In genomic region chr4:37463457-37463856, GRCh38 we compare ENCODE assay signal across 1 cellular context.
TF ChIP-seq lines count a peak whose summit lies in the region.

No MANE protein-coding gene starts in this region.

TF ChIP-seq in WTC11, 78 proteins besides CTCF, POLR2A, EP300 and RAD21 (continued from another document):
- TF ChIP-seq AFF4 (CRISPR knock-in tag; IDR thresholded peaks at IDR 0.05; ENCODE audit: borderline replicate concordance) = no peak
- no peak for TF ChIP-seq TEAD4 (CRISPR knock-in tag; IDR thresholded peaks at IDR 0.05)
- no peak for TF ChIP-seq ZNF281 (CRISPR knock-in tag; IDR thresholded peaks at IDR 0.05)
- TF ChIP-seq KAT7 (CRISPR knock-in tag; IDR thresholded peaks at IDR 0.05; ENCODE audit: borderline replicate concordance) = no peak
- no peak for TF ChIP-seq CREM (CRISPR knock-in tag; IDR thresholded peaks at IDR 0.05)
